Comparison of ENCODE assay signal across 1 cellular context in the genomic region with DNA sequence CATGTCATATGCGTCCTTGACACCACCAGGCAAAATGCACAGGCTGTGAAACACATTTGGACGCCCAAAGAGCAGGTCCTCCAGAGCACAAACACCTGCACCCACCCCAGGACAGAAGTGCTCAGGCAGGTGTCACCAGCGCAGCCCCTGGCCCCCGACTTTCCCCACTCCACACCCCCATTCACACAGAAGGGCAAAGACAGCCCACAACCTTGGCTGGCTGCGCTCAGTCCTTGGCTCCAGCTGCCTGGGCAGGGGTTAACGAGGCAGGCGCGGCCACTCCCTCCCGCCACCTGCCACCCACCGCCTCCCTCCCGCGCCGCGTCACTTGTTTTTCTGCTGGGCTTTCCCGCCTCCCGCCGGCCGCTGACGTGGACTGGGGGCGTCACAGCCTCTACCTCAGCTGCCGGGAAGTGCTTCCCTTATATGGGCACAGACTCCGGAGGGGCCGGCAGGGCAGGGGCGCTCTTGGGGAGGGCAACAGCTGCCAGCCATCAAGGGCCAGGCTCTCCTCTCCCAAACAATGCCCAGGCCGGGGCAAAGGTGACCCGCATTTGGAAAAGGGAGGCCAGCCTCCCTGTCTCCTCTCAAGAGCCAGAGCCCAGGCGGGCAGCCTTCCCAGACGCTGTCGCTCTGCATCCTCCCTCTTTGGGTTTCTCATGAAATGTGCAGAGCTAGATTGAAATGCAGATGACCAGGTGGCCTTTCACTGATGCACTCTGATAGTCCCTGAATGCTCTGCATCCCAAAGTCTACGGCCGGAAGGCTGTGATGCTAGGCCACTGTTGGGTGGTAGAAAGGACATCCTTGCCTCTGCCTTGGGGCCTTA.
A peak's percentile ranks its signal among the peaks of the same experiment; 100 is the strongest.
TF ChIP-seq lines count a peak whose summit lies in the region.

No MANE protein-coding gene starts in this region.

TF ChIP-seq in GM12878, 131 proteins besides CTCF, POLR2A, EP300 and RAD21 (continued from another document and continues in another):
- TF ChIP-seq TCF3 (IDR thresholded peaks at IDR 0.05; ENCODE audit: borderline replicate concordance, insufficient read depth, low read depth, low read length), result peak; percentile 92
- TF ChIP-seq WRNIP1 (IDR thresholded peaks at IDR 0.05; ENCODE audit: borderline replicate concordance, low read depth, low read length), result no peak
- TF ChIP-seq NR2C2 (IDR thresholded peaks at IDR 0.05; ENCODE audit: borderline replicate concordance, control insufficient read depth, insufficient read length, low read depth), result no peak
- no peak; the same call in 1 of the 2 replicates for TF ChIP-seq POLR2AphosphoS2 (IDR thresholded peaks at IDR 0.05; ENCODE audit: low read depth, low read length)
- TF ChIP-seq SREBF2 (IDR thresholded peaks at IDR 0.05; ENCODE audit: low read length), result no peak
- TF ChIP-seq HCFC1 (IDR thresholded peaks at IDR 0.05; ENCODE audit: low read length), result no peak
- 0 out of 2 replicates have a peak, but pooled peaks have one; percentile 24 for TF ChIP-seq NKRF (conservative IDR thresholded peaks at IDR 0.05)
- no peak for TF ChIP-seq NFIC (IDR thresholded peaks at IDR 0.05; ENCODE audit: low read depth, low read length)
- TF ChIP-seq NR2F1 (conservative IDR thresholded peaks at IDR 0.05), result peak; percentile 64
- peak; percentile 40 for TF ChIP-seq RELA (IDR thresholded peaks at IDR 0.05; ENCODE audit: borderline replicate concordance, partially characterized antibody)
- TF ChIP-seq, protein P1, sequence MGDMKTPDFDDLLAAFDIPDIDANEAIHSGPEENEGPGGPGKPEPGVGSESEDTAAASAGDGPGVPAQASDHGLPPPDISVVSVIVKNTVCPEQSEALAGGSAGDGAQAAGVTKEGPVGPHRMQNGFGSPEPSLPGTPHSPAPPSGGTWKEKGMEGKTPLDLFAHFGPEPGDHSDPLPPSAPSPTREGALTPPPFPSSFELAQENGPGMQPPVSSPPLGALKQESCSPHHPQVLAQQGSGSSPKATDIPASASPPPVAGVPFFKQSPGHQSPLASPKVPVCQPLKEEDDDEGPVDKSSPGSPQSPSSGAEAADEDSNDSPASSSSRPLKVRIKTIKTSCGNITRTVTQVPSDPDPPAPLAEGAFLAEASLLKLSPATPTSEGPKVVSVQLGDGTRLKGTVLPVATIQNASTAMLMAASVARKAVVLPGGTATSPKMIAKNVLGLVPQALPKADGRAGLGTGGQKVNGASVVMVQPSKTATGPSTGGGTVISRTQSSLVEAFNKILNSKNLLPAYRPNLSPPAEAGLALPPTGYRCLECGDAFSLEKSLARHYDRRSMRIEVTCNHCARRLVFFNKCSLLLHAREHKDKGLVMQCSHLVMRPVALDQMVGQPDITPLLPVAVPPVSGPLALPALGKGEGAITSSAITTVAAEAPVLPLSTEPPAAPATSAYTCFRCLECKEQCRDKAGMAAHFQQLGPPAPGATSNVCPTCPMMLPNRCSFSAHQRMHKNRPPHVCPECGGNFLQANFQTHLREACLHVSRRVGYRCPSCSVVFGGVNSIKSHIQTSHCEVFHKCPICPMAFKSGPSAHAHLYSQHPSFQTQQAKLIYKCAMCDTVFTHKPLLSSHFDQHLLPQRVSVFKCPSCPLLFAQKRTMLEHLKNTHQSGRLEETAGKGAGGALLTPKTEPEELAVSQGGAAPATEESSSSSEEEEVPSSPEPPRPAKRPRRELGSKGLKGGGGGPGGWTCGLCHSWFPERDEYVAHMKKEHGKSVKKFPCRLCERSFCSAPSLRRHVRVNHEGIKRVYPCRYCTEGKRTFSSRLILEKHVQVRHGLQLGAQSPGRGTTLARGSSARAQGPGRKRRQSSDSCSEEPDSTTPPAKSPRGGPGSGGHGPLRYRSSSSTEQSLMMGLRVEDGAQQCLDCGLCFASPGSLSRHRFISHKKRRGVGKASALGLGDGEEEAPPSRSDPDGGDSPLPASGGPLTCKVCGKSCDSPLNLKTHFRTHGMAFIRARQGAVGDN (IDR thresholded peaks at IDR 0.05), result peak; percentile 37
- TF ChIP-seq JUND (IDR thresholded peaks at IDR 0.05; ENCODE audit: low read depth, low read length), result peak; percentile 37; the same call in 1 of the 2 replicates
- peak; percentile 61 for TF ChIP-seq ATF7 (IDR thresholded peaks at IDR 0.05; ENCODE audit: low read depth)
- peak; percentile 86 for TF ChIP-seq BACH1 (IDR thresholded peaks at IDR 0.05; ENCODE audit: borderline replicate concordance)
- TF ChIP-seq CREM (IDR thresholded peaks at IDR 0.05; ENCODE audit: low read depth), result peak; percentile 96
- no peak for TF ChIP-seq RUNX3 (IDR thresholded peaks at IDR 0.05; ENCODE audit: low read length)
- TF ChIP-seq ZBED1 (IDR thresholded peaks at IDR 0.05; ENCODE audit: borderline replicate concordance), result no peak
- no peak for TF ChIP-seq MAX (IDR thresholded peaks at IDR 0.05; ENCODE audit: low read depth, low read length)
- no peak for TF ChIP-seq REST (IDR thresholded peaks at IDR 0.05; ENCODE audit: low read depth, low read length)
- peak; percentile 16; the same call in 1 of the 2 replicates for TF ChIP-seq MTA2 (IDR thresholded peaks at IDR 0.05; ENCODE audit: low read depth)
- TF ChIP-seq RCOR1 (conservative IDR thresholded peaks at IDR 0.05; ENCODE audit: low read depth, low read length), result no peak
- no peak for TF ChIP-seq USF1 (IDR thresholded peaks at IDR 0.05; ENCODE audit: borderline replicate concordance, extremely low read length, insufficient read depth, low read depth, low read length)
- peak; percentile 68; the same call in 1 of the 2 replicates for TF ChIP-seq CBFB (IDR thresholded peaks at IDR 0.05; ENCODE audit: low read depth)
- TF ChIP-seq, protein P2, sequence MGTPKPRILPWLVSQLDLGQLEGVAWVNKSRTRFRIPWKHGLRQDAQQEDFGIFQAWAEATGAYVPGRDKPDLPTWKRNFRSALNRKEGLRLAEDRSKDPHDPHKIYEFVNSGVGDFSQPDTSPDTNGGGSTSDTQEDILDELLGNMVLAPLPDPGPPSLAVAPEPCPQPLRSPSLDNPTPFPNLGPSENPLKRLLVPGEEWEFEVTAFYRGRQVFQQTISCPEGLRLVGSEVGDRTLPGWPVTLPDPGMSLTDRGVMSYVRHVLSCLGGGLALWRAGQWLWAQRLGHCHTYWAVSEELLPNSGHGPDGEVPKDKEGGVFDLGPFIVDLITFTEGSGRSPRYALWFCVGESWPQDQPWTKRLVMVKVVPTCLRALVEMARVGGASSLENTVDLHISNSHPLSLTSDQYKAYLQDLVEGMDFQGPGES (IDR thresholded peaks at IDR 0.05), result no peak
- TF ChIP-seq HSF1 (IDR thresholded peaks at IDR 0.05; ENCODE audit: low read depth, low read length), result no peak
- no peak for TF ChIP-seq ZBTB11 (CRISPR knock-in tag; IDR thresholded peaks at IDR 0.05)
- TF ChIP-seq MTA3 (IDR thresholded peaks at IDR 0.05; ENCODE audit: borderline replicate concordance, low read length), result no peak
- peak; percentile 66 for TF ChIP-seq POLR2AphosphoS5 (IDR thresholded peaks at IDR 0.05; ENCODE audit: low read length)
- TF ChIP-seq IKZF1 (conservative IDR thresholded peaks at IDR 0.05), result peak; percentile 42
- TF ChIP-seq ESRRA (IDR thresholded peaks at IDR 0.05; ENCODE audit: low read length), result 0 out of 2 replicates have a peak, but pooled peaks have one; percentile 1
- peak; percentile 88; the same call in 1 of the 2 replicates for TF ChIP-seq RB1 (IDR thresholded peaks at IDR 0.05; ENCODE audit: borderline replicate concordance)
- no peak for TF ChIP-seq PML (IDR thresholded peaks at IDR 0.05; ENCODE audit: low read length)
- no peak for TF ChIP-seq EZH2 (IDR thresholded peaks at IDR 0.05; ENCODE audit: borderline replicate concordance, control insufficient read depth, low read depth, low read length)
- TF ChIP-seq GATAD2B (conservative IDR thresholded peaks at IDR 0.05; ENCODE audit: low read depth), result no peak; the same call in 1 of the 2 replicates
- peak; percentile 7 to 18; a peak in 1 of 4 replicates for TF ChIP-seq IKZF2 (IDR thresholded peaks at IDR 0.05)
- TF ChIP-seq MEF2B (IDR thresholded peaks at IDR 0.05; ENCODE audit: partially characterized antibody, poor library complexity, severe bottlenecking), result peak; percentile 8
- peak; percentile 80 for TF ChIP-seq RFX5 (IDR thresholded peaks at IDR 0.05; ENCODE audit: low read depth, low read length)
